1 cellular context compared by ENCODE assay signal in genomic region chr1:1231400-1232223, GRCh38.
A peak's percentile ranks its signal among the peaks of the same experiment; 100 is the strongest.
TF ChIP-seq lines count a peak whose summit lies in the region.

A gene with protein sequence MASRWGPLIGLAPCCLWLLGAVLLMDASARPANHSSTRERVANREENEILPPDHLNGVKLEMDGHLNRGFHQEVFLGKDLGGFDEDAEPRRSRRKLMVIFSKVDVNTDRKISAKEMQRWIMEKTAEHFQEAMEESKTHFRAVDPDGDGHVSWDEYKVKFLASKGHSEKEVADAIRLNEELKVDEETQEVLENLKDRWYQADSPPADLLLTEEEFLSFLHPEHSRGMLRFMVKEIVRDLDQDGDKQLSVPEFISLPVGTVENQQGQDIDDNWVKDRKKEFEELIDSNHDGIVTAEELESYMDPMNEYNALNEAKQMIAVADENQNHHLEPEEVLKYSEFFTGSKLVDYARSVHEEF (minus strand): TSS chr1:1232001. CDS start chr1:1228772, 3,229 bp downstream.

TF ChIP-seq in HEK293, 187 proteins besides CTCF, POLR2A, EP300 and RAD21 (continued from another document):
- TF ChIP-seq, protein P1, sequence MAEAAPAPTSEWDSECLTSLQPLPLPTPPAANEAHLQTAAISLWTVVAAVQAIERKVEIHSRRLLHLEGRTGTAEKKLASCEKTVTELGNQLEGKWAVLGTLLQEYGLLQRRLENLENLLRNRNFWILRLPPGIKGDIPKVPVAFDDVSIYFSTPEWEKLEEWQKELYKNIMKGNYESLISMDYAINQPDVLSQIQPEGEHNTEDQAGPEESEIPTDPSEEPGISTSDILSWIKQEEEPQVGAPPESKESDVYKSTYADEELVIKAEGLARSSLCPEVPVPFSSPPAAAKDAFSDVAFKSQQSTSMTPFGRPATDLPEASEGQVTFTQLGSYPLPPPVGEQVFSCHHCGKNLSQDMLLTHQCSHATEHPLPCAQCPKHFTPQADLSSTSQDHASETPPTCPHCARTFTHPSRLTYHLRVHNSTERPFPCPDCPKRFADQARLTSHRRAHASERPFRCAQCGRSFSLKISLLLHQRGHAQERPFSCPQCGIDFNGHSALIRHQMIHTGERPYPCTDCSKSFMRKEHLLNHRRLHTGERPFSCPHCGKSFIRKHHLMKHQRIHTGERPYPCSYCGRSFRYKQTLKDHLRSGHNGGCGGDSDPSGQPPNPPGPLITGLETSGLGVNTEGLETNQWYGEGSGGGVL (tag by site-specific recombination; IDR thresholded peaks at IDR 0.05) = peak; percentile 17; the same call in 1 of the 2 replicates
- TF ChIP-seq ZNF391 (tag by site-specific recombination; IDR thresholded peaks at IDR 0.05; ENCODE audit: borderline replicate concordance, low read depth) (peak; percentile 74; the same call in 1 of the 2 replicates), YY2 (tag by site-specific recombination; IDR thresholded peaks at IDR 0.05) (peak; percentile 91), ZNF394 (tag by site-specific recombination; IDR thresholded peaks at IDR 0.05; ENCODE audit: borderline replicate concordance) (no peak), SP3 (tag by site-specific recombination; IDR thresholded peaks at IDR 0.05) (peak; percentile 72), ZBTB44 (tag by site-specific recombination; IDR thresholded peaks at IDR 0.05) (peak; percentile 8; the same call in 1 of the 2 replicates), ZFHX2 (tag by site-specific recombination; conservative IDR thresholded peaks at IDR 0.05) (peak; percentile 56; the same call in 1 of the 2 replicates), ZNF121 (tag by site-specific recombination; IDR thresholded peaks at IDR 0.05) (no peak)
TF ChIP-seq in HEK293: peak in this region for 44.
